30 cellular contexts compared by ENCODE assay signal in genomic region chr1:61935516-61935915, GRCh38.
"Had no signal": no experiment of that assay in that cellular context is flagged by ENCODE, and none has a peak within 500 bp of the region (broad histone marks: within the 10 kb centered on the region; RNA-seq: fewer than 3 reads in every experiment).

No MANE protein-coding gene starts in this region.

- H3K9ac ChIP-seq: neural progenitor cell, parathyroid adenoma had no signal

- H3K36me3 ChIP-seq: neural progenitor cell, ovary, thoracic aorta, thyroid gland, tibial nerve, upper lobe of right lung, uterus had no signal

- H3K4me1 ChIP-seq: neural progenitor cell, parathyroid adenoma, psoas muscle, spleen, stomach, thyroid gland, tibial nerve, upper lobe of right lung, uterus had no signal

- H2AFZ ChIP-seq: neural progenitor cell, parathyroid adenoma had no signal

- H3K9me3 Mint-ChIP-seq: natural killer cell; nephron; neural progenitor cell; stimulated activated memory B cell treated with anti-CD40 and anti-IgM and Interleukin-4, amounts not matched to agents 10 μg/mL and 1 μg/mL and 100 μg/mL, for 72 hours; type B pancreatic cell had no signal

- H3K36me3 Mint-ChIP-seq: natural killer cell had no signal

- H3K4me2 ChIP-seq: neural progenitor cell, smooth muscle cell had no signal

- H3K79me2 ChIP-seq: parathyroid adenoma had no signal

- H3K9me3 ChIP-seq: ovary, psoas muscle, spleen, stomach, thoracic aorta, thyroid gland, tibial nerve, upper lobe of right lung, uterus had no signal

- H3K27me3 ChIP-seq: neural progenitor cell, ovary, spleen, stomach, thyroid gland, tibial nerve, upper lobe of right lung, uterus had no signal

- H3K27ac Mint-ChIP-seq: naive thymus-derived CD4-positive, alpha-beta T cell; natural killer cell; nephron; neural progenitor cell; progenitor cell of endocrine pancreas; stimulated activated memory B cell treated with anti-CD40 and anti-IgM and Interleukin-4, amounts not matched to agents 10 μg/mL and 1 μg/mL and 100 μg/mL, for 72 hours; type B pancreatic cell had no signal

- DNase-seq: naive thymus-derived CD4-positive, alpha-beta T cell; natural killer cell; occipital lobe; ovary; posterior cingulate gyrus; psoas muscle; right cardiac atrium; spleen; stimulated activated CD4-positive, alpha-beta T cell treated with anti-CD3 and anti-CD28 coated beads, Interleukin-12 subunit alpha, Interleukin-12 subunit beta, amount 100 ng/mL, for 4 hours; stimulated activated CD4-positive, alpha-beta T cell treated with anti-CD3 and anti-CD28 coated beads, Interleukin-1b, Interleukin-23, amount 100 ng/mL, for 48 hours; stimulated activated CD4-positive, alpha-beta T cell treated with anti-CD3 and anti-CD28 coated beads, Interleukin-4, amount 100 ng/mL, for 1 hour; stimulated activated CD4-positive, alpha-beta T cell treated with anti-CD3 and anti-CD28 coated beads, Interleukin-4, amount 100 ng/mL, for 4 hours; stimulated activated CD8-positive, alpha-beta memory T cell treated with anti-CD3 and anti-CD28 coated beads, Interleukin-4, amount 100 ng/mL, for 48 hours; stimulated activated naive CD4-positive, alpha-beta T cell; stimulated activated naive CD8-positive, alpha-beta T cell treated with anti-CD3 and anti-CD28 coated beads, Interleukin-15, Interleukin-2, amounts not matched to agents 100 U/mL and 50 U/mL, for 24 hours; stomach; thyroid gland; upper lobe of right lung; uterus had no signal

- H3K4me1 Mint-ChIP-seq: natural killer cell; nephron; stimulated activated memory B cell treated with anti-CD40 and anti-IgM and Interleukin-4, amounts not matched to agents 10 μg/mL and 1 μg/mL and 100 μg/mL, for 72 hours had no signal

- H3K27me3 Mint-ChIP-seq: naive thymus-derived CD4-positive, alpha-beta T cell; progenitor cell of endocrine pancreas; stimulated activated memory B cell treated with anti-CD40 and anti-IgM and Interleukin-4, amounts not matched to agents 10 μg/mL and 1 μg/mL and 100 μg/mL, for 72 hours; type B pancreatic cell had no signal

- H3K4me3 Mint-ChIP-seq: naive thymus-derived CD4-positive, alpha-beta T cell; natural killer cell; nephron; neural progenitor cell; stimulated activated memory B cell treated with anti-CD40 and anti-IgM and Interleukin-4, amounts not matched to agents 10 μg/mL and 1 μg/mL and 100 μg/mL, for 72 hours; type B pancreatic cell had no signal

- H3K4me3 ChIP-seq: neural progenitor cell, ovary, psoas muscle, skin epidermis, smooth muscle cell, spleen, stomach, thoracic aorta, thyroid gland, tibial nerve, upper lobe of right lung, uterus had no signal

- ATAC-seq: naive thymus-derived CD4-positive, alpha-beta T cell; natural killer cell; psoas muscle; right cardiac atrium; sciatic nerve; stimulated activated memory B cell treated with anti-CD40 and anti-IgM and Interleukin-4, amounts not matched to agents 10 μg/mL and 1 μg/mL and 100 μg/mL, for 72 hours; stimulated activated naive CD8-positive, alpha-beta T cell treated with anti-CD3 and anti-CD28 coated beads, Interleukin-15, Interleukin-2, amounts not matched to agents 100 U/mL and 50 U/mL, for 24 hours; upper lobe of right lung had no signal

- H3K27ac ChIP-seq: neural progenitor cell, ovary, parathyroid adenoma, psoas muscle, skin epidermis, spleen, stomach, thoracic aorta, thyroid gland, tibial nerve, upper lobe of right lung, uterus had no signal
